Comparison of ENCODE assay signal across 8 cellular contexts in the genomic region with DNA sequence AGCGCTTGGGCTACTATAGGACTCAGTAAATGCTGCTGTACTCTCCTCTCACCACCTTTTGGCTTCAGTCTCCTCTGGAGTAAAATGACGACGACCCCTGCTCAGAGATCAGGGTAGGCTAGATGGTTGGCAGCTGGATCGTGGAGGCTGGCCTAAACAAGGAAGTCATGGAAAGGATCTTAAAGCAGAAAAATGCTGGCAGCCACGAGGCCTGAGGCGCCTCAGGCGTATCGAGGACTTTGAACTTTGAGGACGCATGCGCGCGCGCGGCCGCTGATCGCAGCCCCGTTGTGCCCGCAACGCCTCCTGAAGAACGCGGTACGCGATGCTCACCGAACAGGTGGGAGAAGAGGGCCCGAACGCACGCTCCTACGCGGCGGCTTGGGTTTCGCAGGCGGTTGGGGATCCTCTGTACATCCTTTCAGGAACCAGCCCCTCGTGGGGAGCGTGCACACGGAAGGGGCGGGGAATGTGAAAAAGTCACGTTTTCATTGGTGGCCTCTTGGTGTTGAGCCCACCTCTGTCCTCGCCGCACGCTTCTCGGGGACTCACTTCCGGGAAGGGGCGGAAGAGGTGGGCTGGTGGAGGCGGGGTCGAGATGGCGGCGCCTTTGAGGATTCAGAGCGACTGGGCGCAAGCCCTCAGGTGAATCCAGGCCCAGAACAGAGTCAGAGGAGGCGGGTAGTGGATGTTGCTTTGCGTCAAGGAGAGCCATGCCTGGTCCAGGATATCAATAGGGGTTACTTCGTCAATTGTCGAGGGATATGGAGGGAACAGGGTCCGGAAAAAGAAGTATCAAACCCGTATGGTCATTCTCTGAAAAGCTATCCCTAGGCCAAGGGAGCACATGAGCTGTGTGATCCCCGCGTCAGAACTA. TPM values are rescaled to one million over a fixed set of nuclear protein-coding genes. Genes with fewer than 3 reads are reported as not detected.
A peak's percentile ranks its signal among the peaks of the same experiment; 100 is the strongest.
DNase-seq lines count a peak whose midpoint lies in the region; ATAC-seq lines count a peak whose summit lies in the region.

Gene COA4, minus strand, starts transcription at position 423 of the 877 bp plus-strand sequence. CDS start 3,468 bp downstream, outside the sequence.
A gene with protein sequence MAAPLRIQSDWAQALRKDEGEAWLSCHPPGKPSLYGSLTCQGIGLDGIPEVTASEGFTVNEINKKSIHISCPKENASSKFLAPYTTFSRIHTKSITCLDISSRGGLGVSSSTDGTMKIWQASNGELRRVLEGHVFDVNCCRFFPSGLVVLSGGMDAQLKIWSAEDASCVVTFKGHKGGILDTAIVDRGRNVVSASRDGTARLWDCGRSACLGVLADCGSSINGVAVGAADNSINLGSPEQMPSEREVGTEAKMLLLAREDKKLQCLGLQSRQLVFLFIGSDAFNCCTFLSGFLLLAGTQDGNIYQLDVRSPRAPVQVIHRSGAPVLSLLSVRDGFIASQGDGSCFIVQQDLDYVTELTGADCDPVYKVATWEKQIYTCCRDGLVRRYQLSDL (plus strand): TSS at position 576 of the 877 bp plus-strand sequence. CDS start 23 bp downstream, at position 599.

- no peaks in the 10 kb centered on the region for H3K27me3 Mint-ChIP-seq in activated CD4-positive, alpha-beta T cell treated with anti-CD3 and anti-CD28 coated beads, Interleukin-2, amount 10 ng/mL, durations not matched to agents 7 days and 5 days

- peak within 1 kb of the TSS; percentile 76 for H3K4me3 ChIP-seq in BLaER1

- H3K4me2 ChIP-seq in BLaER1: peak within 1 kb of the TSS; percentile 91

- peaks cover 32% of the 10 kb centered on the region for H3K36me3 Mint-ChIP-seq in activated CD4-positive, alpha-beta T cell treated with anti-CD3 and anti-CD28 coated beads, Interleukin-2, amount 10 ng/mL, durations not matched to agents 7 days and 5 days (ENCODE audit: low read depth)

- peak within 1 kb of the TSS; percentile 94 for H3K4me3 Mint-ChIP-seq in activated CD4-positive, alpha-beta T cell treated with anti-CD3 and anti-CD28 coated beads, Interleukin-2, amount 10 ng/mL, durations not matched to agents 7 days and 5 days

- peaks cover 27% of the 10 kb centered on the region for H3K4me1 Mint-ChIP-seq in activated CD4-positive, alpha-beta T cell treated with anti-CD3 and anti-CD28 coated beads, Interleukin-2, amount 10 ng/mL, durations not matched to agents 7 days and 5 days

- H3K4me1 ChIP-seq in BLaER1: peaks cover 26% of the 10 kb centered on the region

- no peaks in the 10 kb centered on the region for H3K9me3 Mint-ChIP-seq in activated CD4-positive, alpha-beta T cell treated with anti-CD3 and anti-CD28 coated beads, Interleukin-2, amount 10 ng/mL, durations not matched to agents 7 days and 5 days

- H3K27me3 ChIP-seq in BLaER1: no peaks in the 10 kb centered on the region

- DNase-seq in NCI-H69 (lab: John Stamatoyannopoulos, UW) (peak; percentile 100), cortex of kidney (lab: John Stamatoyannopoulos, UW) (peak; percentile 34), left kidney (ENCODE audit: low read depth, low spot score) (peak; percentile 99)
- DNase-seq in activated CD4-positive, alpha-beta T cell treated with anti-CD3 and anti-CD28 coated beads, Interleukin-2, amount 10 ng/mL, durations not matched to agents 7 days and 5 days: peak; percentile 97
- peak; percentile 95 to 96 for DNase-seq in stimulated activated CD4-positive, alpha-beta T cell treated with anti-CD3 and anti-CD28 coated beads, Interleukin-2, amount 100 ng/mL, for 24 hours

- ATAC-seq in GM19328 (IDR thresholded peaks at IDR 0.05; ENCODE audit: unreplicated experiment) (peak; percentile 95), HG03520 (IDR thresholded peaks at IDR 0.05; ENCODE audit: unreplicated experiment) (peak; percentile 96)

- POLR2A ChIA-PET in activated CD4-positive, alpha-beta T cell treated with anti-CD3 and anti-CD28 coated beads, Interleukin-2, amount 10 ng/mL, durations not matched to agents 7 days and 5 days (lab: Charles Lee): no interaction called here

- no peaks in the 10 kb centered on the region for H3K9me3 ChIP-seq in BLaER1

- peak within 1 kb of the TSS; percentile 91 for H3K27ac ChIP-seq in BLaER1

- H3K27ac Mint-ChIP-seq in activated CD4-positive, alpha-beta T cell treated with anti-CD3 and anti-CD28 coated beads, Interleukin-2, amount 10 ng/mL, durations not matched to agents 7 days and 5 days: peak within 1 kb of the TSS; percentile 96

- H4K20me1 ChIP-seq in BLaER1: peaks cover 18% of the 10 kb centered on the region; the same call in 1 of the 2 replicates

- peaks cover 48% of the 10 kb centered on the region for H3K36me3 ChIP-seq in BLaER1

- H3K9ac ChIP-seq in BLaER1: peak within 1 kb of the TSS; percentile 89

- CTCF ChIA-PET in activated CD4-positive, alpha-beta T cell treated with anti-CD3 and anti-CD28 coated beads, Interleukin-2, amount 10 ng/mL, durations not matched to agents 7 days and 5 days (lab: Charles Lee): no interaction called here

RNA-seq across cellular contexts. Expression of gene COA4, which starts in this region (rescaled TPM):
- total RNA-seq in activated CD4-positive, alpha-beta T cell treated with anti-CD3 and anti-CD28 coated beads, Interleukin-2, amount 10 ng/mL, durations not matched to agents 7 days and 5 days: 10 to 100 TPM; 54.4 to 60.6 TPM

RNA-seq across cellular contexts. Expression of the second gene that starts in this region (rescaled TPM):
- total RNA-seq in activated CD4-positive, alpha-beta T cell treated with anti-CD3 and anti-CD28 coated beads, Interleukin-2, amount 10 ng/mL, durations not matched to agents 7 days and 5 days: 10 to 100 TPM; 17.0 to 17.2 TPM

Comparison
In these comparisons a context has a peak if more than half of its experiments do, and no peak if none do; other contexts are left out.
1. Peak in every context shown above with its lines: DNase-seq, ATAC-seq, H3K4me3 ChIP-seq and H3K27ac ChIP-seq.
2. DNase-seq: peak in every context shown above with its lines; median percentile 100 in NCI-H69; 99 in left kidney; 97 in activated CD4-positive, alpha-beta T cell treated with anti-CD3 and anti-CD28 coated beads, Interleukin-2, amount 10 ng/mL, durations not matched to agents 7 days and 5 days; 96 in stimulated activated CD4-positive, alpha-beta T cell treated with anti-CD3 and anti-CD28 coated beads, Interleukin-2, amount 100 ng/mL, for 24 hours; 34 in cortex of kidney.